Comparison of ENCODE assay signal across 9 cellular contexts in genomic region chr20:45336530-45337366, GRCh38. TPM values are rescaled to one million over a fixed set of nuclear protein-coding genes. Genes with fewer than 3 reads are reported as not detected.
A peak's percentile ranks its signal among the peaks of the same experiment; 100 is the strongest.
DNase-seq lines count a peak whose midpoint lies in the region; ATAC-seq, FAIRE-seq and TF ChIP-seq lines count a peak whose summit lies in the region.
"Had no signal": no experiment of that assay in that cellular context is flagged by ENCODE, and none has a peak within 500 bp of the region (broad histone marks: within the 10 kb centered on the region; RNA-seq: fewer than 3 reads in every experiment).

No MANE protein-coding gene starts in this region.

- H3K9me3 ChIP-seq in kidney (ENCODE audit: control insufficient read depth in 1 of 2, low read length in 2 of 2) (no peaks in the 10 kb centered on the region), smooth muscle cell (replicated peaks; ENCODE audit: low read depth) (no peaks in the 10 kb centered on the region)

- no peaks in the 10 kb centered on the region for H3K27me3 ChIP-seq in smooth muscle cell (ENCODE audit: low read depth)

- no peak for ATAC-seq in HG02870 (IDR thresholded peaks at IDR 0.05; ENCODE audit: unreplicated experiment)
- no peak for ATAC-seq in GM21576 (IDR thresholded peaks at IDR 0.05; ENCODE audit: unreplicated experiment)
- no peak for ATAC-seq in HG03139 (IDR thresholded peaks at IDR 0.05; ENCODE audit: unreplicated experiment)

- H3K4me3 ChIP-seq in astrocyte of the spinal cord (ENCODE audit: low read depth, low read length) (no peak overlapping the region), kidney (ENCODE audit: low read length in 2 of 2) (peak overlapping the region; percentile 8 to 85), smooth muscle cell (no peak overlapping the region)

- in situ Hi-C loops in astrocyte of the spinal cord (cut with HindIII; ENCODE audit: low sequenced_read_pairs), result no loop called here

- H3K9ac ChIP-seq in kidney (ENCODE audit: low read length in 2 of 2) (peak overlapping the region; percentile 3 to 100), smooth muscle cell (ENCODE audit: low read depth) (peak overlapping the region; percentile 65)

- peaks cover 8 to 40% of the 10 kb centered on the region in 2 donors for H3K36me3 ChIP-seq in kidney (ENCODE audit: control insufficient read depth in 1 of 2, insufficient read depth in 2 of 2, low read length in 2 of 2)
- no peaks in the 10 kb centered on the region for H3K36me3 ChIP-seq in smooth muscle cell (ENCODE audit: low read depth)

- peak; percentile 61 for DNase-seq in H4 (ENCODE audit: low spot score)
- DNase-seq in astrocyte of the spinal cord (ENCODE audit: low read depth, low spot score), result peak; percentile 84
- DNase-seq in kidney, result peak; percentile 84
- peak; percentile 24 for DNase-seq in smooth muscle cell (lab: John Stamatoyannopoulos, UW; ENCODE audit: unreplicated experiment)
- DNase-seq in LoVo (ENCODE audit: low spot score), result no peak

- no peak for TF ChIP-seq CTCF in astrocyte of the spinal cord (IDR thresholded peaks at IDR 0.05; ENCODE audit: low read depth, low read length)
- no peak for TF ChIP-seq CTCF in kidney (IDR thresholded peaks at IDR 0.05; ENCODE audit: borderline replicate concordance, extremely low read depth, insufficient read depth)
- no peak for TF ChIP-seq CTCF in smooth muscle cell (IDR thresholded peaks at IDR 0.05; ENCODE audit: borderline replicate concordance, insufficient read depth, poor library complexity, severe bottlenecking)

- H3F3A ChIP-seq in smooth muscle cell (ENCODE audit: low read depth), result peaks cover 41% of the 10 kb centered on the region

- intact Hi-C loops in kidney (cut with DNase I), result no loop called here

- peak overlapping the region; percentile 96 to 99 for H3K27ac ChIP-seq in kidney (ENCODE audit: low read depth in 2 of 2, low read length in 2 of 2)
- peak overlapping the region; percentile 96 for H3K27ac ChIP-seq in smooth muscle cell (ENCODE audit: low read depth)

- H3K79me2 ChIP-seq in smooth muscle cell (ENCODE audit: low read depth), result peaks cover 59% of the 10 kb centered on the region

- H2AFZ ChIP-seq in smooth muscle cell (ENCODE audit: low read depth), result no peak overlapping the region

- no peak for FAIRE-seq in kidney (lab: Jason Lieb, UNC)
- FAIRE-seq: endothelial cell of umbilical vein had no signal

- WGBS in smooth muscle cell (ENCODE audit: low lambda C conversion rate), result 39% methylated on average over 10 of the region's 11 CpGs

- peaks cover 50 to 63% of the 10 kb centered on the region in 2 donors for H3K4me1 ChIP-seq in kidney (ENCODE audit: control insufficient read depth in 1 of 2, insufficient read depth in 1 of 2, low read depth in 1 of 2, low read length in 2 of 2)
- H3K4me1 ChIP-seq in smooth muscle cell (ENCODE audit: low read depth), result peaks cover 44% of the 10 kb centered on the region

- H4K20me1 ChIP-seq in smooth muscle cell (ENCODE audit: low read depth), result peaks cover 32% of the 10 kb centered on the region

- H3K4me2 ChIP-seq in smooth muscle cell, result peak overlapping the region; percentile 79

RNA-seq across cellular contexts. Expression of gene SDC4, which starts 11.5 kb away (rescaled TPM):
- 88.3 and 88.4 TPM in 2 replicates for total RNA-seq in H4 (2014; rRNA removed; shearing (Covaris generic))
- total RNA-seq in kidney, result 397 TPM
- 242 TPM for polyA plus RNA-seq in kidney (ENCODE audit: insufficient read depth, low read depth, low replicate concordance)
- 70.7 and 78.1 TPM in 2 replicates for total RNA-seq in smooth muscle cell
- polyA plus RNA-seq in smooth muscle cell, result 45.0 and 122 TPM in 2 replicates

RNA-seq across cellular contexts. Expression of gene SYS1, which starts 26.2 kb away (rescaled TPM):
- 15.4 and 20.8 TPM in 2 replicates for total RNA-seq in H4 (2014; rRNA removed; shearing (Covaris generic))
- total RNA-seq in kidney (38.7 TPM), smooth muscle cell (14.5 and 15.2 TPM in 2 replicates)
- polyA plus RNA-seq in kidney (ENCODE audit: insufficient read depth, low read depth, low replicate concordance) (39.8 TPM), smooth muscle cell (17.0 and 24.7 TPM in 2 replicates)

RNA-seq across cellular contexts. Expression of gene MATN4, which starts 28.6 kb away (rescaled TPM):
- total RNA-seq in H4 (2014; rRNA removed; shearing (Covaris generic)), result not detected in 2 replicates
- total RNA-seq in kidney, result 0.19 TPM
- polyA plus RNA-seq in kidney (ENCODE audit: insufficient read depth, low read depth, low replicate concordance), result 0.19 TPM
- not detected in 2 replicates for total RNA-seq in smooth muscle cell
- polyA plus RNA-seq in smooth muscle cell, result not detected in 2 replicates
- total RNA-seq: endothelial cell of umbilical vein had no signal

RNA-seq across cellular contexts. Expression of gene RBPJL, which starts 30.1 kb away (rescaled TPM):
- not detected in 2 replicates for total RNA-seq in H4 (2014; rRNA removed; shearing (Covaris generic))
- total RNA-seq in kidney, result not detected
- not detected for polyA plus RNA-seq in kidney (ENCODE audit: insufficient read depth, low read depth, low replicate concordance)
- total RNA-seq in smooth muscle cell, result not detected in 2 replicates
- polyA plus RNA-seq in smooth muscle cell, result not detected in 2 replicates
- total RNA-seq: endothelial cell of umbilical vein had no signal
- polyA plus RNA-seq: endothelial cell of umbilical vein had no signal

RNA-seq across cellular contexts. Expression of gene TP53TG5, which starts 41.4 kb away (rescaled TPM):
- total RNA-seq in H4 (2014; rRNA removed; shearing (Covaris generic)), result not detected in 2 replicates
- not detected for total RNA-seq in kidney
- polyA plus RNA-seq in kidney (ENCODE audit: insufficient read depth, low read depth, low replicate concordance), result not detected
- total RNA-seq in smooth muscle cell, result not detected in 2 replicates
- polyA plus RNA-seq in smooth muscle cell, result 0.06 TPM in 1 of 2 replicates, not detected in the other
- total RNA-seq: endothelial cell of umbilical vein had no signal
- polyA plus RNA-seq: endothelial cell of umbilical vein had no signal

Comparison
In these comparisons a context has a peak if more than half of its experiments do, and no peak if none do; other contexts are left out.
1. H3K4me3 ChIP-seq: peak in kidney (2 of 2); none in astrocyte of the spinal cord (single experiment) and smooth muscle cell (single experiment).